ENCODE assay signal across 8 cellular contexts in genomic region chr19:55643733-55644116, GRCh38. TPM values are rescaled to one million over a fixed set of nuclear protein-coding genes. Genes with fewer than 3 reads are reported as not detected.
DNase-seq lines count a peak whose midpoint lies in the region; ATAC-seq and TF ChIP-seq lines count a peak whose summit lies in the region.

No MANE protein-coding gene starts in this region.

- H3K4me2 ChIP-seq in parathyroid adenoma (ENCODE audit: low read length), result peak overlapping the region; percentile 79

- peak overlapping the region; percentile 89 for H3K27ac ChIP-seq in RWPE2 (ENCODE audit: poor library complexity, severe bottlenecking)
- peak overlapping the region; percentile 72 to 88 for H3K27ac ChIP-seq in esophagus (ENCODE audit: low read depth in 2 of 2, low read length in 1 of 2)
- peak overlapping the region; percentile 99 for H3K27ac ChIP-seq in parathyroid adenoma

- H3K4me1 ChIP-seq in RWPE2 (ENCODE audit: insufficient read depth, poor library complexity, severe bottlenecking) (no peaks in the 10 kb centered on the region), esophagus (ENCODE audit: control insufficient read depth in 2 of 2, insufficient read depth in 2 of 2, low read length in 1 of 2) (peaks cover 7 to 24% of the 10 kb centered on the region in 2 donors), parathyroid adenoma (peaks cover 35% of the 10 kb centered on the region)

- WGBS in esophagus, 2 donors, result 0 to 1% methylated on average over 26 to 29 of the region's 29 CpGs

- H3K27me3 ChIP-seq in GM06990 (replicated peaks; ENCODE audit: control insufficient read depth, insufficient read depth, low read length), result no peaks in the 10 kb centered on the region
- no peaks in the 10 kb centered on the region for H3K27me3 ChIP-seq in RWPE2 (ENCODE audit: insufficient read depth, poor library complexity, severe bottlenecking)
- no peaks in the 10 kb centered on the region for H3K27me3 ChIP-seq in esophagus (ENCODE audit: control insufficient read depth in 1 of 2, insufficient read depth in 2 of 2, low read length in 2 of 2)
- H3K27me3 ChIP-seq in parathyroid adenoma (ENCODE audit: control insufficient read depth, insufficient read depth, low read length), result no peaks in the 10 kb centered on the region

- intact Hi-C loops in posterior vena cava (cut with DNase I), result no loop called here

- peak overlapping the region; percentile 90 for H3K4me3 ChIP-seq in GM06990 (replicated peaks; ENCODE audit: low read depth, low read length)
- H3K4me3 ChIP-seq in RWPE2 (ENCODE audit: severe bottlenecking), result peak overlapping the region; percentile 47
- peak overlapping the region; percentile 62 to 96 for H3K4me3 ChIP-seq in esophagus (ENCODE audit: low read depth in 1 of 2, low read length in 2 of 2)
- H3K4me3 ChIP-seq in parathyroid adenoma (ENCODE audit: low read depth, low read length), result peak overlapping the region; percentile 75

- H3K36me3 ChIP-seq in GM06990 (ENCODE audit: control insufficient read depth, insufficient read depth, low read length) (peaks cover 11% of the 10 kb centered on the region), RWPE2 (ENCODE audit: low read depth) (peaks cover 17% of the 10 kb centered on the region), esophagus (ENCODE audit: control insufficient read depth in 2 of 2, insufficient read depth in 2 of 2, low read length in 1 of 2) (peaks cover 0 to 11% of the 10 kb centered on the region in 2 donors), parathyroid adenoma (ENCODE audit: control insufficient read depth, insufficient read depth, low read length) (no peaks in the 10 kb centered on the region)

- ATAC-seq in RWPE2 (ENCODE audit: low read depth) (no peak), HG03469 (IDR thresholded peaks at IDR 0.05; ENCODE audit: unreplicated experiment) (no peak), GM18520 (IDR thresholded peaks at IDR 0.05; ENCODE audit: unreplicated experiment) (no peak)

- DNase-seq in GM06990 (ENCODE audit: extremely low read depth, insufficient read length), result no peak
- DNase-seq in RWPE2 (ENCODE audit: low spot score), result no peak
- DNase-seq in SIG-M5 (lab: John Stamatoyannopoulos, UW), result no peak
- DNase-seq in posterior vena cava (ENCODE audit: low spot score), result no peak

- H3K79me2 ChIP-seq in parathyroid adenoma, result peaks cover 6% of the 10 kb centered on the region

- no peak for TF ChIP-seq CTCF in GM06990 (IDR thresholded peaks at IDR 0.05; ENCODE audit: insufficient read depth, low read length, poor library complexity, severe bottlenecking)
- no peak for TF ChIP-seq CTCF in RWPE2 (IDR thresholded peaks at IDR 0.05; ENCODE audit: poor library complexity, severe bottlenecking)
- TF ChIP-seq CTCF in parathyroid adenoma (IDR thresholded peaks at IDR 0.05), result no peak

- H2AFZ ChIP-seq in parathyroid adenoma, result peak overlapping the region; percentile 58

- H3K9me3 ChIP-seq in RWPE2 (ENCODE audit: severe bottlenecking) (no peaks in the 10 kb centered on the region), esophagus (ENCODE audit: control insufficient read depth in 2 of 2, insufficient read depth in 1 of 2, low read depth in 1 of 2, low read length in 1 of 2) (no peaks in the 10 kb centered on the region), parathyroid adenoma (ENCODE audit: control insufficient read depth, low read length) (no peaks in the 10 kb centered on the region)

- H3K9ac ChIP-seq in parathyroid adenoma, result peak overlapping the region; percentile 19

RNA-seq across cellular contexts. Expression of gene ZNF581, which starts 0.3 kb away (rescaled TPM):
- 10 to 100 TPM; 10.3 to 16.6 TPM for polyA plus RNA-seq in esophagus
- total RNA-seq in posterior vena cava, result 10 to 100 TPM in 1 of 2 donors, 1 to 10 TPM in 1; 8.0 to 12.0 TPM

RNA-seq across cellular contexts. Expression of gene ZNF580, which starts 2.9 kb away (rescaled TPM):
- polyA plus RNA-seq in esophagus, result 10 to 100 TPM; 12.8 to 14.2 TPM
- 10 to 100 TPM; 32.0 to 36.7 TPM for total RNA-seq in posterior vena cava

RNA-seq across cellular contexts. Expression of gene CCDC106, which starts 4.3 kb away (rescaled TPM):
- 1 to 10 TPM; 5.6 to 9.1 TPM for polyA plus RNA-seq in esophagus
- total RNA-seq in posterior vena cava, result 10 to 100 TPM in 1 of 2 donors, 1 to 10 TPM in 1; 8.6 to 13.6 TPM

RNA-seq across cellular contexts. Expression of gene U2AF2, which starts 11.1 kb away (rescaled TPM):
- 100 to 1,000 TPM; 110 to 120 TPM for polyA plus RNA-seq in esophagus
- total RNA-seq in posterior vena cava, result 10 to 100 TPM; 89.3 to 91.7 TPM

RNA-seq across cellular contexts. Expression of gene ZNF784, which starts 19.4 kb away (rescaled TPM):
- polyA plus RNA-seq in esophagus, result 1 to 10 TPM; 5.2 to 5.9 TPM
- total RNA-seq in posterior vena cava, result 1 to 10 TPM; 3.6 to 4.3 TPM
